In the genomic region with DNA sequence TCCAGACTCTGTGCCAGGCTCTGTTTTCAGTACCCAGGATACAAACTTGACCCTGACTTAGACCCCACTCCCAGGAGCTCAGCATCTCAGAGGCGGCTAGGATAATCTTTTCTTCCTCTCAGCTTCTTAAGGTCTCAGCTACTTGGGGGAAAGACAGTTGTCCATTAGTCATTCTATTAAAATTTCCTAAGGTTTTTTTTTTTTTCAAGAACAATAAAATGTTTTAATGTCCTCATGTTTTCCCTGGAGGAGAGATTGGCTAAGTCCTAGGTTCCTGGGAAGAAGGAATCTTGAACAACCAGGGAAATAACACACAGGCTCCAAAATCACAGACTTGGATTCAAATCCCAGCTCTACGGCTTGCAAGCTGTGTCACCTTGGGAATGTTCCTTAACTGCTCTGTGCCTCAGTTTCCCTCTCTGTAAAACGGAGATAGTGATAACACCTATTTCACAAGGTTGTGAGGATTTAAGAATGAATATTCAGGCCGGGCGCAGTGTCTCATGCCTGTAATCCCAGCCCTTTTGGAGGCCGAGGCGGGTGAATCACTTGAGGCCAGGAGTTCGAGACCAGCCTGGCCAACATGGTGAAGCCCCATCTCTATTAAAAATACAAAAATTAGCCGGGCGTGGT, we compare ENCODE assay signal across 21 cellular contexts. TPM values are rescaled to one million over a fixed set of nuclear protein-coding genes. Genes with fewer than 3 reads are reported as not detected.
DNase-seq lines count a peak whose midpoint lies in the region; ATAC-seq and TF ChIP-seq lines count a peak whose summit lies in the region.
"Had no signal": no experiment of that assay in that cellular context is flagged by ENCODE, and none has a peak within 500 bp of the region (broad histone marks: within the 10 kb centered on the region; RNA-seq: fewer than 3 reads in every experiment).

No MANE protein-coding gene starts in this region.

- intact Hi-C loops in left ventricle myocardium inferior (cut with micrococcal nuclease) = no loop called here
- intact Hi-C loops in Right ventricle myocardium superior (cut with DNase I) = no loop called here
- intact Hi-C loops in natural killer cell (cut with micrococcal nuclease) = no loop called here
- intact Hi-C loops in vagina (cut with DNase I) = no loop called here

- H3K27me3 Mint-ChIP-seq in natural killer cell (ENCODE audit: low read depth in 2 of 2) = peaks cover 22 to 24% of the 10 kb centered on the region in 2 donors

- TF ChIP-seq POLR2A in vagina (IDR thresholded peaks at IDR 0.05) = no peak

- no peaks in the 10 kb centered on the region for H3K4me1 Mint-ChIP-seq in natural killer cell
- H3K4me1 Mint-ChIP-seq: immature natural killer cell had no signal

- H3K9me3 ChIP-seq in left ventricle myocardium inferior (replicated peaks) (no peaks in the 10 kb centered on the region), vagina (no peaks in the 10 kb centered on the region)
- H3K9me3 ChIP-seq: A549, adrenal gland, heart right ventricle, pancreas had no signal

- H3K27me3 ChIP-seq in left ventricle myocardium inferior (ENCODE audit: low read depth) = no peaks in the 10 kb centered on the region
- H3K27me3 ChIP-seq in vagina = no peaks in the 10 kb centered on the region
- H3K27me3 ChIP-seq: cardiac muscle cell, pancreas had no signal

- H3K4me3 Mint-ChIP-seq in natural killer cell = no peak overlapping the region
- H3K4me3 Mint-ChIP-seq: immature natural killer cell had no signal

- H3K36me3 Mint-ChIP-seq in natural killer cell = no peaks in the 10 kb centered on the region
- H3K36me3 Mint-ChIP-seq: immature natural killer cell had no signal

- peaks cover 27% of the 10 kb centered on the region for H3K4me1 ChIP-seq in left ventricle myocardium inferior
- H3K4me1 ChIP-seq in vagina = peaks cover 17% of the 10 kb centered on the region
- H3K4me1 ChIP-seq: adrenal gland, pancreas had no signal

- DNase-seq in left ventricle myocardium inferior (no peak), Right ventricle myocardium superior (no peak), dermis blood vessel endothelial cell (peak; percentile 41), natural killer cell (peak; percentile 4), vagina (ENCODE audit: extremely low spot score in 2 of 2) (peak; percentile 14 to 70), NCI-H446 treated with DMSO at 0.1 percent for 48 hours (lab: John Stamatoyannopoulos, UW) (no peak)
- no peak for DNase-seq in stimulated activated CD4-positive, alpha-beta T cell treated with anti-CD3 and anti-CD28 coated beads, Interleukin-4, amount 100 ng/mL, for 1 hour
- DNase-seq: activated CD4-positive, alpha-beta T cell treated with anti-CD3 and anti-CD28 coated beads for 1 hour; DMS 273 treated with DMSO at 0.1 percent for 48 hours; effector CD4-positive, alpha-beta T cell; heart right ventricle; immature natural killer cell; NCI-H1105 treated with DMSO at 0.1 percent for 48 hours; NCI-H2081 treated with DMSO at 0.1 percent for 48 hours had no signal

- H3K36me3 ChIP-seq in left ventricle myocardium inferior = no peaks in the 10 kb centered on the region
- H3K36me3 ChIP-seq in vagina = no peaks in the 10 kb centered on the region
- H3K36me3 ChIP-seq: adrenal gland, cardiac muscle cell, pancreas had no signal

- ATAC-seq in Right ventricle myocardium superior (ENCODE audit: poor library complexity) (no peak), natural killer cell (no peak), HG02798 (IDR thresholded peaks at IDR 0.05; ENCODE audit: poor library complexity, unreplicated experiment) (no peak)

- TF ChIP-seq CTCF in left ventricle myocardium inferior (IDR thresholded peaks at IDR 0.05; ENCODE audit: borderline replicate concordance) (no peak), natural killer cell (IDR thresholded peaks at IDR 0.05) (no peak), vagina (IDR thresholded peaks at IDR 0.05) (no peak)

- no peaks in the 10 kb centered on the region for H3K9me3 Mint-ChIP-seq in natural killer cell
- H3K9me3 Mint-ChIP-seq: immature natural killer cell; stimulated activated naive CD8-positive, alpha-beta T cell treated with anti-CD3 and anti-CD28 coated beads, Interleukin-15, amount 100 ng/mL, for 72 hours had no signal

- peak overlapping the region; percentile 2 for H3K27ac ChIP-seq in left ventricle myocardium inferior (replicated peaks)
- peak overlapping the region; percentile 45 for H3K27ac ChIP-seq in vagina
- H3K27ac ChIP-seq: A549, adrenal gland, cardiac muscle cell, KMS-11, pancreas had no signal

- H3K4me3 ChIP-seq in left ventricle myocardium inferior = no peak overlapping the region
- H3K4me3 ChIP-seq in vagina = no peak overlapping the region
- H3K4me3 ChIP-seq: A549, adrenal gland, cardiac muscle cell, heart right ventricle, pancreas had no signal

- no peak overlapping the region for H3K27ac Mint-ChIP-seq in natural killer cell
- H3K27ac Mint-ChIP-seq: immature natural killer cell had no signal

RNA-seq across cellular contexts. Expression of a gene that starts 33.0 kb away (rescaled TPM):
- total RNA-seq in left ventricle myocardium inferior (179 TPM), Right ventricle myocardium superior (172 TPM), dermis blood vessel endothelial cell (0.65 and 1.7 TPM in 2 replicates), natural killer cell (1 to 10 TPM; 1.9 to 5.3 (median 4.0) TPM), vagina (27.0 TPM)

Comparison
In these comparisons a context has a peak if more than half of its experiments do, and no peak if none do; other contexts are left out.
1. DNase-seq: peak in dermis blood vessel endothelial cell (single experiment), natural killer cell (single experiment) and vagina (2 of 2); none in left ventricle myocardium inferior (single experiment), Right ventricle myocardium superior (single experiment), NCI-H446 treated with DMSO at 0.1 percent for 48 hours (single experiment) and stimulated activated CD4-positive, alpha-beta T cell treated with anti-CD3 and anti-CD28 coated beads, Interleukin-4, amount 100 ng/mL, for 1 hour (single experiment).